18 cellular contexts compared by ENCODE assay signal in genomic region chr22:43887391-43887790, GRCh38. TPM values are rescaled to one million over a fixed set of nuclear protein-coding genes. Genes with fewer than 3 reads are reported as not detected.
A peak's percentile ranks its signal among the peaks of the same experiment; 100 is the strongest.
DNase-seq lines count a peak whose midpoint lies in the region; ATAC-seq and TF ChIP-seq lines count a peak whose summit lies in the region.
"Had no signal": no experiment of that assay in that cellular context is flagged by ENCODE, and none has a peak within 500 bp of the region (broad histone marks: within the 10 kb centered on the region; RNA-seq: fewer than 3 reads in every experiment).

No MANE protein-coding gene starts in this region.

- peaks cover 1% of the 10 kb centered on the region for H3K36me3 Mint-ChIP-seq in chondrocyte (ENCODE audit: low read depth)
- no peaks in the 10 kb centered on the region for H3K36me3 Mint-ChIP-seq in activated T-helper 17 cell treated with anti-CD3 and anti-CD28 coated beads, Interleukin-2, amount 50 U/mL, for 72 hours (ENCODE audit: low read depth)
- H3K36me3 Mint-ChIP-seq: CD14-positive monocyte; CD4-positive, alpha-beta memory T cell had no signal

- no peaks in the 10 kb centered on the region for H3K9me3 ChIP-seq in aorta (ENCODE audit: control insufficient read depth, low read length)
- H3K9me3 ChIP-seq: BLaER1 had no signal

- TF ChIP-seq CTCF in chondrocyte (IDR thresholded peaks at IDR 0.05): no peak

- no peak overlapping the region for H3K4me3 Mint-ChIP-seq in chondrocyte (ENCODE audit: unreplicated experiment)
- H3K4me3 Mint-ChIP-seq in activated T-helper 17 cell treated with anti-CD3 and anti-CD28 coated beads, Interleukin-2, amount 50 U/mL, for 72 hours: no peak overlapping the region
- H3K4me3 Mint-ChIP-seq: CD14-positive monocyte; CD4-positive, alpha-beta memory T cell; GM23338; HFFc6 had no signal

- ATAC-seq in aorta (ENCODE audit: low FRiP score): no peak
- ATAC-seq in activated T-helper 17 cell treated with anti-CD3 and anti-CD28 coated beads, Interleukin-2, amount 50 U/mL, for 72 hours (replicated peaks): no peak
- ATAC-seq: GM23338, HCT116 had no signal

- peak; percentile 57 for DNase-seq in activated effector memory CD4-positive, alpha-beta T cell treated with anti-CD3 and anti-CD28 coated beads, Interleukin-2, amount 50 U/mL, for 16 hours
- DNase-seq in activated effector memory CD4-positive, alpha-beta T cell treated with Interleukin-2 at 50 U/mL for 16 hours: no peak
- DNase-seq in chondrocyte (ENCODE audit: low spot score): peak; percentile 74
- peak; percentile 48 for DNase-seq in posterior vena cava (ENCODE audit: low spot score)
- DNase-seq in aorta: peak; percentile 16 to 38
- no peak for DNase-seq in OCI-M1 (lab: John Stamatoyannopoulos, UW)
- DNase-seq in SK-N-DZ (ENCODE audit: low spot score): no peak
- DNase-seq: CD4-positive, alpha-beta memory T cell; DMS79 treated with DMSO at 0.1 percent for 48 hours; GF-D8; HFFc6 had no signal

- WGBS in aorta, 2 donors: 71 to 78% methylated on average over 4 of the region's 4 CpGs

- no peak overlapping the region for H3K4me3 ChIP-seq in aorta (ENCODE audit: low read length in 2 of 2)
- H3K4me3 ChIP-seq: BLaER1, GM23338 had no signal

- H3K36me3 ChIP-seq in aorta (ENCODE audit: control insufficient read depth in 1 of 2, insufficient read depth in 2 of 2, low read length in 1 of 2): no peaks in the 10 kb centered on the region
- H3K36me3 ChIP-seq: BLaER1 had no signal

- H3K4me1 Mint-ChIP-seq in chondrocyte (ENCODE audit: low read depth): peaks cover 3% of the 10 kb centered on the region
- no peaks in the 10 kb centered on the region for H3K4me1 Mint-ChIP-seq in activated T-helper 17 cell treated with anti-CD3 and anti-CD28 coated beads, Interleukin-2, amount 50 U/mL, for 72 hours
- H3K4me1 Mint-ChIP-seq: CD14-positive monocyte had no signal

- no peak overlapping the region for H3K27ac ChIP-seq in aorta (ENCODE audit: low read depth in 1 of 2, low read length in 2 of 2)
- H3K27ac ChIP-seq: 22Rv1, BLaER1 had no signal

- no peaks in the 10 kb centered on the region for H3K4me1 ChIP-seq in aorta (ENCODE audit: control insufficient read depth in 1 of 2, insufficient read depth in 2 of 2, low read length in 2 of 2)

- no peaks in the 10 kb centered on the region for H3K27me3 ChIP-seq in aorta (ENCODE audit: control insufficient read depth in 1 of 2, insufficient read depth in 2 of 2, low read length in 1 of 2)

- H3K27ac Mint-ChIP-seq in chondrocyte (ENCODE audit: unreplicated experiment): no peak overlapping the region
- no peak overlapping the region for H3K27ac Mint-ChIP-seq in activated T-helper 17 cell treated with anti-CD3 and anti-CD28 coated beads, Interleukin-2, amount 50 U/mL, for 72 hours
- H3K27ac Mint-ChIP-seq: CD4-positive, alpha-beta memory T cell; GM23338; HFFc6 had no signal

- H3K27me3 Mint-ChIP-seq in chondrocyte (ENCODE audit: low read depth): peaks cover 52% of the 10 kb centered on the region
- H3K27me3 Mint-ChIP-seq in activated T-helper 17 cell treated with anti-CD3 and anti-CD28 coated beads, Interleukin-2, amount 50 U/mL, for 72 hours: peaks cover 31% of the 10 kb centered on the region

- intact Hi-C loops in posterior vena cava (cut with DNase I) (loop anchor here in 1 of 2 donors (5.0 kb wide), 1 partner anchor 500 kb away; no protein-coding TSS in a partner anchor), aorta (cut with DNase I) (no loop called here)

- no peaks in the 10 kb centered on the region for H3K9me3 Mint-ChIP-seq in chondrocyte (ENCODE audit: low read depth)
- no peaks in the 10 kb centered on the region for H3K9me3 Mint-ChIP-seq in activated T-helper 17 cell treated with anti-CD3 and anti-CD28 coated beads, Interleukin-2, amount 50 U/mL, for 72 hours
- H3K9me3 Mint-ChIP-seq: GM23338 had no signal

RNA-seq across cellular contexts. Expression of gene PNPLA5, which starts 4.4 kb away (rescaled TPM):
- total RNA-seq in chondrocyte (not detected in 3 replicates), posterior vena cava (not detected), aorta (not detected)
- polyA plus RNA-seq in aorta: under 1 TPM in 1 of 2 donors, not detected in 1; 0.50 TPM
- total RNA-seq in activated T-helper 17 cell treated with anti-CD3 and anti-CD28 coated beads, Interleukin-2, amount 50 U/mL, for 72 hours: not detected
- polyA plus RNA-seq in SK-N-DZ (2014; cell fraction: cytosol; rRNA removed): not detected in 2 replicates
- polyA plus RNA-seq in SK-N-DZ (2014; cell fraction: nucleus; rRNA removed): not detected in 2 replicates
- total RNA-seq: A673; CD4-positive, alpha-beta memory T cell; HFFc6 had no signal
- polyA plus RNA-seq: CD14-positive monocyte; CD4-positive, alpha-beta memory T cell had no signal

RNA-seq across cellular contexts. Expression of gene SULT4A1, which starts 25.1 kb away (rescaled TPM):
- total RNA-seq in chondrocyte: 0.68 to 3.3 TPM (median 2.9 TPM) in 3 replicates
- not detected for total RNA-seq in posterior vena cava
- total RNA-seq in aorta: not detected
- polyA plus RNA-seq in aorta: 1 to 10 TPM in 1 of 2 donors, not detected in 1; 2.6 TPM
- total RNA-seq in activated T-helper 17 cell treated with anti-CD3 and anti-CD28 coated beads, Interleukin-2, amount 50 U/mL, for 72 hours: under 1 TPM in 1 of 2 donors, not detected in 1; 0.11 TPM
- 12.4 and 13.1 TPM in 2 replicates for polyA plus RNA-seq in SK-N-DZ (2014; cell fraction: cytosol; rRNA removed)
- polyA plus RNA-seq in SK-N-DZ (2014; cell fraction: nucleus; rRNA removed): 32.4 and 47.2 TPM in 2 replicates
- total RNA-seq: CD4-positive, alpha-beta memory T cell; HFFc6 had no signal
- polyA plus RNA-seq: CD14-positive monocyte; CD4-positive, alpha-beta memory T cell had no signal

RNA-seq across cellular contexts. Expression of gene PNPLA3, which starts 36.2 kb away (rescaled TPM):
- 2.5 to 3.5 TPM (median 2.5 TPM) in 3 replicates for total RNA-seq in chondrocyte
- total RNA-seq in posterior vena cava: under 1 TPM in 1 of 2 donors, not detected in 1; 0.51 TPM
- 1 to 10 TPM in 1 of 2 donors, not detected in 1; 1.3 TPM for total RNA-seq in aorta
- polyA plus RNA-seq in aorta: not detected
- under 1 TPM; 0.13 to 0.16 TPM for total RNA-seq in activated T-helper 17 cell treated with anti-CD3 and anti-CD28 coated beads, Interleukin-2, amount 50 U/mL, for 72 hours
- polyA plus RNA-seq in SK-N-DZ (2014; cell fraction: cytosol; rRNA removed): 6.3 and 8.1 TPM in 2 replicates
- 8.0 and 11.0 TPM in 2 replicates for polyA plus RNA-seq in SK-N-DZ (2014; cell fraction: nucleus; rRNA removed)
- total RNA-seq: CD4-positive, alpha-beta memory T cell had no signal
- polyA plus RNA-seq: CD14-positive monocyte; CD4-positive, alpha-beta memory T cell had no signal

Comparison
In these comparisons a context has a peak if more than half of its experiments do, and no peak if none do; other contexts are left out.
1. DNase-seq: peak in activated effector memory CD4-positive, alpha-beta T cell treated with anti-CD3 and anti-CD28 coated beads, Interleukin-2, amount 50 U/mL, for 16 hours (single experiment), chondrocyte (single experiment), posterior vena cava (single experiment) and aorta (2 of 2); none in activated effector memory CD4-positive, alpha-beta T cell treated with Interleukin-2 at 50 U/mL for 16 hours (single experiment), OCI-M1 (single experiment) and SK-N-DZ (single experiment).